In the genomic region with DNA sequence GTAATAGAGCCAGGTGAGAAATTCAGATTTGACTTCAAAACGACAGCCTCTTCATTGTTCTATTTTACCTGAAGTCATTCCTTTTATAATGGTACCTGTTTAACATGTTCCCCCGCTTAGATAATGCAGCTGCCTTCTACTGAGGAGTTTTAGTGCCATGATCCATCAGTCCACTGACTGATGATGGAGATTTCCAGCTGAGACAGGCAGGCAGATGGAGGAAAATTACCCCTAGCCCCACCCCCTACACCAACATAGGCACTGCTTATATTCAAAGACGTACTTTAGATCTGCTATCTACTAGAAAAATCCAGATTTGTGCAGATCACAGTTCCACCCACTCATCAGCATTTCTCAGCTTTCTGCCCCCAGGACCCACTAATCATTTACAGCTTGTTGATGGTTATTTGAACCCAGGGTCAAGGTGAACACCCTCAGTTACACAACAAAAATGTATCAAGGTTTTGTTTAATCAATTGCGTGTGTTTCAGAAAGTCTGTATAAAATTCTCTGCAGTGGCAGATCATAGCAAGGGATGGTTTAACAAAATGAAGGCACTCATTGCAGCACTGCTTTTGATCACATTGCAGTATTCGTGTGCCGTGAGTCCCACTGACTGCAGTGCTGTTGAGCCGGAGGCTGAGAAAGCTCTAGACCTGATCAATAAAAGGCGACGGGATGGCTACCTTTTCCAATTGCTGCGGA, we compare ENCODE assay signal across 1 cellular context.
TF ChIP-seq lines count a peak whose summit lies in the region.

A gene with protein sequence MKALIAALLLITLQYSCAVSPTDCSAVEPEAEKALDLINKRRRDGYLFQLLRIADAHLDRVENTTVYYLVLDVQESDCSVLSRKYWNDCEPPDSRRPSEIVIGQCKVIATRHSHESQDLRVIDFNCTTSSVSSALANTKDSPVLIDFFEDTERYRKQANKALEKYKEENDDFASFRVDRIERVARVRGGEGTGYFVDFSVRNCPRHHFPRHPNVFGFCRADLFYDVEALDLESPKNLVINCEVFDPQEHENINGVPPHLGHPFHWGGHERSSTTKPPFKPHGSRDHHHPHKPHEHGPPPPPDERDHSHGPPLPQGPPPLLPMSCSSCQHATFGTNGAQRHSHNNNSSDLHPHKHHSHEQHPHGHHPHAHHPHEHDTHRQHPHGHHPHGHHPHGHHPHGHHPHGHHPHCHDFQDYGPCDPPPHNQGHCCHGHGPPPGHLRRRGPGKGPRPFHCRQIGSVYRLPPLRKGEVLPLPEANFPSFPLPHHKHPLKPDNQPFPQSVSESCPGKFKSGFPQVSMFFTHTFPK (plus strand): TSS at position 531 of the 705 bp plus-strand sequence. CDS start 18 bp downstream, at position 549.

TF ChIP-seq in GM23338, 12 proteins besides CTCF, POLR2A, EP300 and RAD21 (continued from another document):
- TF ChIP-seq, protein P1, sequence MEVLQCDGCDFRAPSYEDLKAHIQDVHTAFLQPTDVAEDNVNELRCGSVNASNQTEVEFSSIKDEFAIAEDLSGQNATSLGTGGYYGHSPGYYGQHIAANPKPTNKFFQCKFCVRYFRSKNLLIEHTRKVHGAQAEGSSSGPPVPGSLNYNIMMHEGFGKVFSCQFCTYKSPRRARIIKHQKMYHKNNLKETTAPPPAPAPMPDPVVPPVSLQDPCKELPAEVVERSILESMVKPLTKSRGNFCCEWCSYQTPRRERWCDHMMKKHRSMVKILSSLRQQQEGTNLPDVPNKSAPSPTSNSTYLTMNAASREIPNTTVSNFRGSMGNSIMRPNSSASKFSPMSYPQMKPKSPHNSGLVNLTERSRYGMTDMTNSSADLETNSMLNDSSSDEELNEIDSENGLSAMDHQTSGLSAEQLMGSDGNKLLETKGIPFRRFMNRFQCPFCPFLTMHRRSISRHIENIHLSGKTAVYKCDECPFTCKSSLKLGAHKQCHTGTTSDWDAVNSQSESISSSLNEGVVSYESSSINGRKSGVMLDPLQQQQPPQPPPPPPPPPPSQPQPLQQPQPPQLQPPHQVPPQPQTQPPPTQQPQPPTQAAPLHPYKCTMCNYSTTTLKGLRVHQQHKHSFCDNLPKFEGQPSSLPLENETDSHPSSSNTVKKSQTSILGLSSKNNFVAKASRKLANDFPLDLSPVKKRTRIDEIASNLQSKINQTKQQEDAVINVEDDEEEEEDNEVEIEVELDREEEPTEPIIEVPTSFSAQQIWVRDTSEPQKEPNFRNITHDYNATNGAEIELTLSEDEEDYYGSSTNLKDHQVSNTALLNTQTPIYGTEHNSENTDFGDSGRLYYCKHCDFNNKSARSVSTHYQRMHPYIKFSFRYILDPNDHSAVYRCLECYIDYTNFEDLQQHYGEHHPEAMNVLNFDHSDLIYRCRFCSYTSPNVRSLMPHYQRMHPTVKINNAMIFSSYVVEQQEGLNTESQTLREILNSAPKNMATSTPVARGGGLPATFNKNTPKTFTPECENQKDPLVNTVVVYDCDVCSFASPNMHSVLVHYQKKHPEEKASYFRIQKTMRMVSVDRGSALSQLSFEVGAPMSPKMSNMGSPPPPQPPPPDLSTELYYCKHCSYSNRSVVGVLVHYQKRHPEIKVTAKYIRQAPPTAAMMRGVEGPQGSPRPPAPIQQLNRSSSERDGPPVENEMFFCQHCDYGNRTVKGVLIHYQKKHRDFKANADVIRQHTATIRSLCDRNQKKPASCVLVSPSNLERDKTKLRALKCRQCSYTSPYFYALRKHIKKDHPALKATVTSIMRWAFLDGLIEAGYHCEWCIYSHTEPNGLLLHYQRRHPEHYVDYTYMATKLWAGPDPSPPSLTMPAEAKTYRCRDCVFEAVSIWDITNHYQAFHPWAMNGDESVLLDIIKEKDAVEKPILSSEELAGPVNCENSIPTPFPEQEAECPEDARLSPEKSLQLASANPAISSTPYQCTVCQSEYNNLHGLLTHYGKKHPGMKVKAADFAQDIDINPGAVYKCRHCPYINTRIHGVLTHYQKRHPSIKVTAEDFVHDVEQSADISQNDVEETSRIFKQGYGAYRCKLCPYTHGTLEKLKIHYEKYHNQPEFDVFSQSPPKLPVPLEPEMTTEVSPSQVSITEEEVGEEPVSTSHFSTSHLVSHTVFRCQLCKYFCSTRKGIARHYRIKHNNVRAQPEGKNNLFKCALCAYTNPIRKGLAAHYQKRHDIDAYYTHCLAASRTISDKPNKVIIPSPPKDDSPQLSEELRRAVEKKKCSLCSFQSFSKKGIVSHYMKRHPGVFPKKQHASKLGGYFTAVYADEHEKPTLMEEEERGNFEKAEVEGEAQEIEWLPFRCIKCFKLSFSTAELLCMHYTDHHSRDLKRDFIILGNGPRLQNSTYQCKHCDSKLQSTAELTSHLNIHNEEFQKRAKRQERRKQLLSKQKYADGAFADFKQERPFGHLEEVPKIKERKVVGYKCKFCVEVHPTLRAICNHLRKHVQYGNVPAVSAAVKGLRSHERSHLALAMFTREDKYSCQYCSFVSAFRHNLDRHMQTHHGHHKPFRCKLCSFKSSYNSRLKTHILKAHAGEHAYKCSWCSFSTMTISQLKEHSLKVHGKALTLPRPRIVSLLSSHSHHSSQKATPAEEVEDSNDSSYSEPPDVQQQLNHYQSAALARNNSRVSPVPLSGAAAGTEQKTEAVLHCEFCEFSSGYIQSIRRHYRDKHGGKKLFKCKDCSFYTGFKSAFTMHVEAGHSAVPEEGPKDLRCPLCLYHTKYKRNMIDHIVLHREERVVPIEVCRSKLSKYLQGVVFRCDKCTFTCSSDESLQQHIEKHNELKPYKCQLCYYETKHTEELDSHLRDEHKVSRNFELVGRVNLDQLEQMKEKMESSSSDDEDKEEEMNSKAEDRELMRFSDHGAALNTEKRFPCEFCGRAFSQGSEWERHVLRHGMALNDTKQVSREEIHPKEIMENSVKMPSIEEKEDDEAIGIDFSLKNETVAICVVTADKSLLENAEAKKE (CRISPR knock-in tag; IDR thresholded peaks at IDR 0.05) = no peak
- no peak for TF ChIP-seq CREB1 (CRISPR knock-in tag; IDR thresholded peaks at IDR 0.05; ENCODE audit: low read depth)
- TF ChIP-seq ZNF114 (CRISPR knock-in tag; IDR thresholded peaks at IDR 0.05) = no peak
- TF ChIP-seq JUNB (IDR thresholded peaks at IDR 0.05; ENCODE audit: unreplicated experiment) = no peak
- TF ChIP-seq, protein P2, sequence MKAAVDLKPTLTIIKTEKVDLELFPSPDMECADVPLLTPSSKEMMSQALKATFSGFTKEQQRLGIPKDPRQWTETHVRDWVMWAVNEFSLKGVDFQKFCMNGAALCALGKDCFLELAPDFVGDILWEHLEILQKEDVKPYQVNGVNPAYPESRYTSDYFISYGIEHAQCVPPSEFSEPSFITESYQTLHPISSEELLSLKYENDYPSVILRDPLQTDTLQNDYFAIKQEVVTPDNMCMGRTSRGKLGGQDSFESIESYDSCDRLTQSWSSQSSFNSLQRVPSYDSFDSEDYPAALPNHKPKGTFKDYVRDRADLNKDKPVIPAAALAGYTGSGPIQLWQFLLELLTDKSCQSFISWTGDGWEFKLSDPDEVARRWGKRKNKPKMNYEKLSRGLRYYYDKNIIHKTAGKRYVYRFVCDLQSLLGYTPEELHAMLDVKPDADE (IDR thresholded peaks at IDR 0.05) = no peak
